Comparison of ENCODE assay signal across 24 cellular contexts in the genomic region with DNA sequence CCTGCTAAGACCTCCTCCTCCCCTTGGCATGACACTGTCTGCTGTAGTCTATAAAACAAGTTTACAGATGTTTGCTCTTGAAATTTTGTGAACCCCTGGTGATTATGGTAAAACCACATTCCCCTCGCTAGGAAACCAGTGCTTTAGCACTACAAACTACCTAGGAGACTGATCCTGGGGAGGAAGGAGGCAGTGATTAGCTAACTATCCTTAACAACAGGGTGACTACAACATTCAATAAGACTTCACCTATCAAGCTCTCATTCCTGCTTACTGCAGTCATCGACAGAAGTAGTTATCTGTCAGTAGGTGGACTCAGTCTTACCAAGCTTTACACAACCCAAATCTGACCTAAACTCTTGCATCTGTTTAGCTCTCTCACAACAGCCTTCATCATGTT.
"Had no signal": no experiment of that assay in that cellular context is flagged by ENCODE, and none has a peak within 500 bp of the region (broad histone marks: within the 10 kb centered on the region; RNA-seq: fewer than 3 reads in every experiment).

No MANE protein-coding gene starts in this region.

- ATAC-seq: gastrocnemius medialis; heart right ventricle; left colon; left ventricle myocardium superior; naive thymus-derived CD4-positive, alpha-beta T cell; sciatic nerve; stimulated activated naive B cell treated with anti-CD40 and anti-IgM and Interleukin-4, amounts not matched to agents 10 μg/mL and 1 μg/mL and 100 μg/mL, for 72 hours; stimulated activated naive CD8-positive, alpha-beta T cell treated with anti-CD3 and anti-CD28 coated beads, Interleukin-15, amount 100 ng/mL, for 72 hours had no signal

- H3K27me3 ChIP-seq: dorsolateral prefrontal cortex, esophagus muscularis mucosa, gastrocnemius medialis, heart right ventricle, neutrophil, upper lobe of left lung, uterus had no signal

- H3K9me3 Mint-ChIP-seq: nephron progenitor cell had no signal

- H3K4me1 ChIP-seq: esophagus muscularis mucosa, gastrocnemius medialis, heart right ventricle, upper lobe of left lung, uterus had no signal

- H3K4me3 Mint-ChIP-seq: immature natural killer cell; naive thymus-derived CD4-positive, alpha-beta T cell; nephron progenitor cell; stimulated activated naive B cell treated with anti-CD40 and anti-IgM and Interleukin-4, amounts not matched to agents 10 μg/mL and 1 μg/mL and 100 μg/mL, for 72 hours; stimulated activated naive CD8-positive, alpha-beta T cell treated with anti-CD3 and anti-CD28 coated beads, Interleukin-15, amount 100 ng/mL, for 72 hours had no signal

- H3K36me3 Mint-ChIP-seq: immature natural killer cell; naive thymus-derived CD4-positive, alpha-beta T cell; stimulated activated naive B cell treated with anti-CD40 and anti-IgM and Interleukin-4, amounts not matched to agents 10 μg/mL and 1 μg/mL and 100 μg/mL, for 72 hours had no signal

- H3K36me3 ChIP-seq: esophagus muscularis mucosa, gastrocnemius medialis, heart right ventricle, neutrophil, thoracic aorta, upper lobe of left lung, uterus had no signal

- H3K4me3 ChIP-seq: coronary artery, dorsolateral prefrontal cortex, esophagus muscularis mucosa, gastrocnemius medialis, heart right ventricle, lung, thoracic aorta, upper lobe of left lung, uterus had no signal

- H3K27ac ChIP-seq: coronary artery, esophagus muscularis mucosa, gastrocnemius medialis, heart right ventricle, neutrophil, thoracic aorta, upper lobe of left lung, uterus had no signal

- H3K4me1 Mint-ChIP-seq: immature natural killer cell; nephron progenitor cell; stimulated activated naive B cell treated with anti-CD40 and anti-IgM and Interleukin-4, amounts not matched to agents 10 μg/mL and 1 μg/mL and 100 μg/mL, for 72 hours; stimulated activated naive CD8-positive, alpha-beta T cell treated with anti-CD3 and anti-CD28 coated beads, Interleukin-15, amount 100 ng/mL, for 72 hours had no signal

- DNase-seq: caudate nucleus; dorsolateral prefrontal cortex; effector CD8-positive, alpha-beta T cell; gastrocnemius medialis; heart right ventricle; immature natural killer cell; left colon; left ventricle myocardium superior; mesenchymal stem cell; naive thymus-derived CD4-positive, alpha-beta T cell; nephron progenitor cell; posterior cingulate gyrus; stimulated activated CD4-positive, alpha-beta T cell treated with anti-CD3 and anti-CD28 coated beads, Interleukin-2, amount 100 ng/mL, for 24 hours; stimulated activated CD4-positive, alpha-beta T cell treated with anti-CD3 and anti-CD28 coated beads, Interleukin-4, amount 100 ng/mL, for 4 hours; stimulated activated naive B cell treated with anti-CD40 and anti-IgM and Interleukin-4, amounts not matched to agents 10 μg/mL and 1 μg/mL and 100 μg/mL, for 72 hours; stimulated activated naive CD8-positive, alpha-beta T cell treated with anti-CD3 and anti-CD28 coated beads, Interleukin-15, amount 100 ng/mL, for 72 hours; upper lobe of left lung; uterus had no signal

- H3K27me3 Mint-ChIP-seq: naive thymus-derived CD4-positive, alpha-beta T cell; stimulated activated naive B cell treated with anti-CD40 and anti-IgM and Interleukin-4, amounts not matched to agents 10 μg/mL and 1 μg/mL and 100 μg/mL, for 72 hours; stimulated activated naive CD8-positive, alpha-beta T cell treated with anti-CD3 and anti-CD28 coated beads, Interleukin-15, amount 100 ng/mL, for 72 hours had no signal

- H3K27ac Mint-ChIP-seq: immature natural killer cell; naive thymus-derived CD4-positive, alpha-beta T cell; nephron progenitor cell; stimulated activated naive B cell treated with anti-CD40 and anti-IgM and Interleukin-4, amounts not matched to agents 10 μg/mL and 1 μg/mL and 100 μg/mL, for 72 hours; stimulated activated naive CD8-positive, alpha-beta T cell treated with anti-CD3 and anti-CD28 coated beads, Interleukin-15, amount 100 ng/mL, for 72 hours had no signal

- H3K9me3 ChIP-seq: esophagus muscularis mucosa, gastrocnemius medialis, heart right ventricle, neutrophil, thoracic aorta, upper lobe of left lung, uterus had no signal
